1 cellular context compared by ENCODE assay signal in the genomic region with DNA sequence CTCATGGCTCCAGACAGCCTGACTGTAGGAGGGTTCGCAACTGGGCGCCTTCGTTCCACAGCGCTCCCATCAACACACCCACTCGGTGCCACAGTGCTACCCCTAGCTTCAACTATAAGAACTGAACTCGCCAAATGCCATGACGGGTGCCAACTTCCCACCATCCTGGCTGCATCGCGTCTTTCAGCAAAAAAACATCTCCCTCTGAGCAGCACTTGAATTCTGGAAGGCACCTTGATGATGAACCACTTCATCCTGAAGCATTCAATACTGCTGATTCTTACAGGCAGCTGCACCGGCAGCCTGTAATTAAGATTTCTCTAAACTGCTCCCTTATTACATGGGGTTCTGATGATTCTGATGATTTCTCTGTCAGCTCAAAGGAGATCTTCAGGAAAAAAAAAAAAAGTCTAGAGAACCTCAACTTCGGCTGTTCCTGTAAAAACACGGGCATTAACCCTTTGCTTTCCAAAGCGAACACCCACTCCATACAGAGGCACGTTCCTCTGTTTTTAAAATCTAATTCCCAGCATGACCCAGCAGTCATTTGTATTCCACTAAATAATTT.
TF ChIP-seq lines count a peak whose summit lies in the region.

No MANE protein-coding gene starts in this region.

TF ChIP-seq in GM23338, 12 proteins besides CTCF, POLR2A, EP300 and RAD21 (continued from another document):
- TF ChIP-seq ZNF462 (CRISPR knock-in tag; IDR thresholded peaks at IDR 0.05) = no peak
- no peak for TF ChIP-seq JUNB (IDR thresholded peaks at IDR 0.05; ENCODE audit: unreplicated experiment)
- TF ChIP-seq ZNF331 (CRISPR knock-in tag; IDR thresholded peaks at IDR 0.05; ENCODE audit: low read depth) = no peak
- TF ChIP-seq, protein P1, sequence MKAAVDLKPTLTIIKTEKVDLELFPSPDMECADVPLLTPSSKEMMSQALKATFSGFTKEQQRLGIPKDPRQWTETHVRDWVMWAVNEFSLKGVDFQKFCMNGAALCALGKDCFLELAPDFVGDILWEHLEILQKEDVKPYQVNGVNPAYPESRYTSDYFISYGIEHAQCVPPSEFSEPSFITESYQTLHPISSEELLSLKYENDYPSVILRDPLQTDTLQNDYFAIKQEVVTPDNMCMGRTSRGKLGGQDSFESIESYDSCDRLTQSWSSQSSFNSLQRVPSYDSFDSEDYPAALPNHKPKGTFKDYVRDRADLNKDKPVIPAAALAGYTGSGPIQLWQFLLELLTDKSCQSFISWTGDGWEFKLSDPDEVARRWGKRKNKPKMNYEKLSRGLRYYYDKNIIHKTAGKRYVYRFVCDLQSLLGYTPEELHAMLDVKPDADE (IDR thresholded peaks at IDR 0.05) = no peak
- TF ChIP-seq ZNF114 (CRISPR knock-in tag; IDR thresholded peaks at IDR 0.05) = no peak
